1 cellular context compared by ENCODE assay signal in the genomic region with DNA sequence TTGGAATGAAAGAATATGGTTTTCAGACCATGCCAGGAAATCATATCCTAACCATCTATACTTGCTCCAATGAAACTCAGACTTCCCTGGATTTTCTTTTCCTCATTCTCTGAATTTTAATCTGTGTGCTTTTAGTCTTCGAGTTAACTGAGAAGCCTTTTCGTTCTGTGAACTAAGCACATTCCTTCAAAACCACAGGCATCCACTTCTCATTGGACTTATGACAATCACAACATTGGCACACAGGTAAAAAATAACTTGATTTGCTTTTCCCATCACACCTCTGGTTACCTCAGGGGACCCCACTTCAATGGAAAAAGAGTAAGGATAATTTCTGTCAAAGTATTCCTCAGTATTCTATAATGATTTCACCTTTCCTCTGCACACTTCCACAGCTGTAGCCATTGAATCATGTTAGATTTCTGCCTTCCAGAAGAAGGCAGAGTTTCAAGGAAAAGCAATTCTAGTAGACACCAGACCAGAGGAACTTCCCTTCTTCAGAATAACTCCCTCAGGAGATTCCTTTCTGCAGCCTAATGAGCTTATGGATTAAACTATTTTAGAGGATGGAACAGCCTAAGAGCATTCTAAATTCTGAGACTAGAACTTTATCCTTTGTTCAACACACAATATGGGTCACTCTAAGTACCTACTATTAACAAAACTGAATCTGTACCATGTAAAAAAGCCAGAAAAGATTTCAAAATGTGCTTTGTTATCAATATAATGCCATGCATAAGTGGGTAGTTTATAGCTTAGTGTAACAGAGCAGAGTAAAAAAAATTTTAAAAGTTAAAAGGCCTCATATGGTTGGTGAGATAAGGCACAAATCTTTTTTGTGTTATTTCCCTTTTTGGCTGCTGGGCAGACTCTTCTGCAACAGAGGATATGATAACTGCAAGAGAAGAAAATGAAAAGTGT.
TF ChIP-seq lines count a peak whose summit lies in the region.

No MANE protein-coding gene starts in this region.

TF ChIP-seq in GM23338, 12 proteins besides CTCF, POLR2A, EP300 and RAD21 (continued from another document):
- no peak for TF ChIP-seq ZNF462 (CRISPR knock-in tag; IDR thresholded peaks at IDR 0.05)
- TF ChIP-seq, protein P1, sequence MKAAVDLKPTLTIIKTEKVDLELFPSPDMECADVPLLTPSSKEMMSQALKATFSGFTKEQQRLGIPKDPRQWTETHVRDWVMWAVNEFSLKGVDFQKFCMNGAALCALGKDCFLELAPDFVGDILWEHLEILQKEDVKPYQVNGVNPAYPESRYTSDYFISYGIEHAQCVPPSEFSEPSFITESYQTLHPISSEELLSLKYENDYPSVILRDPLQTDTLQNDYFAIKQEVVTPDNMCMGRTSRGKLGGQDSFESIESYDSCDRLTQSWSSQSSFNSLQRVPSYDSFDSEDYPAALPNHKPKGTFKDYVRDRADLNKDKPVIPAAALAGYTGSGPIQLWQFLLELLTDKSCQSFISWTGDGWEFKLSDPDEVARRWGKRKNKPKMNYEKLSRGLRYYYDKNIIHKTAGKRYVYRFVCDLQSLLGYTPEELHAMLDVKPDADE (IDR thresholded peaks at IDR 0.05) = no peak
- no peak for TF ChIP-seq STAT1 (IDR thresholded peaks at IDR 0.05; ENCODE audit: unreplicated experiment)
- no peak for TF ChIP-seq CREB1 (CRISPR knock-in tag; IDR thresholded peaks at IDR 0.05; ENCODE audit: low read depth)
